In the genomic region with DNA sequence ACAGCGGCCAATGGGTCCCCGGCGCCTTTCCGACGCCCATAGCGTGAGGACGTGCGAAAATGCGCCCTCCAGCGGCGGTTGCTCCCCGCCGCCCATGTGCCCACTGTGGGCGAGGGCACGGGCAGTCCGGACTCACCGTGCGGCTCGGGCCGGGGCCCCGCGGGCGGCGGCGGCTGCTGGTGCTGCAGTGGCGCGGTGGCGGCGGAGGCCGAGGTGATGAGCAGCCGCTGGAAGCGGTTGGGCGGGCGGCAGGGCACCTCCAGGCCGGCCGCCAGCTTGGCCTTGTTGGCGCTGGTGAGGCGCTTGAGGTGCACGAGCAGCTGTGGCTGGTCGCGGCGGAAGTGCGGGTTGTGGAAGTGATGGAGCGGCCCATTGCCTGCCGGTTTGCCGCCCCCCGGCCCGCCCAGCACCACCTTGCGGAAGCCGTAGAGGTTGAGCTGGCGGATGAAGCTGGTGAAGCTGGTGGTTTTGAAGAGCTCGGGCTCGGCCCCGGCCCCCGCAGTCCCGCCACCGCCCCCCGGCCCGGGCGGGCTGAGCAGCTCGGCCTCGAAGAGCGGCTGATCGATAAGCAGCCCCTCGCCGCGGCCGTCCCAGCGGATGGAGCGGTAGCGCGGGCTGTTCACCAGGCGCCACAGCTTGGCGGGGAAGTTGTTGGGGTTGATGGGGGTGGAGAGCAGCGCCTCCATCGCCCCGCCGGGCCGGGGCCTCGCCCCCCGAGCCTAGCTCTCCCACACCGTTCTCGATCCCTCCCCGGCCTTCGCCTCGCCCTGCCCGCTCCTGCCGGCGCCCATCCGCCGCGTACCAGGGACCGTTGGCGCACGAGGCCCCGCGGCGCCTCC, we compare ENCODE assay signal across 1 cellular context.
TF ChIP-seq lines count a peak whose summit lies in the region.

A gene with protein sequence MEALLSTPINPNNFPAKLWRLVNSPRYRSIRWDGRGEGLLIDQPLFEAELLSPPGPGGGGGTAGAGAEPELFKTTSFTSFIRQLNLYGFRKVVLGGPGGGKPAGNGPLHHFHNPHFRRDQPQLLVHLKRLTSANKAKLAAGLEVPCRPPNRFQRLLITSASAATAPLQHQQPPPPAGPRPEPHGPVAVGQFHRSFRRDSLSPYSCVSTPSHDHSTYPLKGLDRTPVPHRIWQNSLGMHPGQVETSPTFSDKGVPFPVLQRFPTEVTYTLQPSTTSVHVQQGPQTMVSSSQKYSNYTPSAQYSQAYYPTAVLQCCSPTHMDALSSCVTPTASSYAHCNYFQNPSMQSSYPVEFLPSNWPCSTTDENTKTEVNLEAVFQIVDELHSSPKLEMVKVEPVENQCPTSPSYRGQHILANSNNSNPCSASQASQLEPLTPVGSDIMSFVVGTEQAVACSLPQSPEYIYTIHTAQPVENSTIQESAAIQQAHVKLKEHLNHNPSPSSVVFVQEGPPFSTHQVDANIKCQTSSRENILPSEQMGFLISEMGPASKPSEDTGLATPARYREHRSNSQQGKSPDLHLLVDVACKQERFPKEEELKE (minus strand): TSS at position 820 of the 839 bp plus-strand sequence. CDS start 134 bp downstream, at position 686.

TF ChIP-seq in HepG2, 621 proteins besides CTCF, POLR2A, EP300 and RAD21 (continued from another document):
- TF ChIP-seq, protein P1, sequence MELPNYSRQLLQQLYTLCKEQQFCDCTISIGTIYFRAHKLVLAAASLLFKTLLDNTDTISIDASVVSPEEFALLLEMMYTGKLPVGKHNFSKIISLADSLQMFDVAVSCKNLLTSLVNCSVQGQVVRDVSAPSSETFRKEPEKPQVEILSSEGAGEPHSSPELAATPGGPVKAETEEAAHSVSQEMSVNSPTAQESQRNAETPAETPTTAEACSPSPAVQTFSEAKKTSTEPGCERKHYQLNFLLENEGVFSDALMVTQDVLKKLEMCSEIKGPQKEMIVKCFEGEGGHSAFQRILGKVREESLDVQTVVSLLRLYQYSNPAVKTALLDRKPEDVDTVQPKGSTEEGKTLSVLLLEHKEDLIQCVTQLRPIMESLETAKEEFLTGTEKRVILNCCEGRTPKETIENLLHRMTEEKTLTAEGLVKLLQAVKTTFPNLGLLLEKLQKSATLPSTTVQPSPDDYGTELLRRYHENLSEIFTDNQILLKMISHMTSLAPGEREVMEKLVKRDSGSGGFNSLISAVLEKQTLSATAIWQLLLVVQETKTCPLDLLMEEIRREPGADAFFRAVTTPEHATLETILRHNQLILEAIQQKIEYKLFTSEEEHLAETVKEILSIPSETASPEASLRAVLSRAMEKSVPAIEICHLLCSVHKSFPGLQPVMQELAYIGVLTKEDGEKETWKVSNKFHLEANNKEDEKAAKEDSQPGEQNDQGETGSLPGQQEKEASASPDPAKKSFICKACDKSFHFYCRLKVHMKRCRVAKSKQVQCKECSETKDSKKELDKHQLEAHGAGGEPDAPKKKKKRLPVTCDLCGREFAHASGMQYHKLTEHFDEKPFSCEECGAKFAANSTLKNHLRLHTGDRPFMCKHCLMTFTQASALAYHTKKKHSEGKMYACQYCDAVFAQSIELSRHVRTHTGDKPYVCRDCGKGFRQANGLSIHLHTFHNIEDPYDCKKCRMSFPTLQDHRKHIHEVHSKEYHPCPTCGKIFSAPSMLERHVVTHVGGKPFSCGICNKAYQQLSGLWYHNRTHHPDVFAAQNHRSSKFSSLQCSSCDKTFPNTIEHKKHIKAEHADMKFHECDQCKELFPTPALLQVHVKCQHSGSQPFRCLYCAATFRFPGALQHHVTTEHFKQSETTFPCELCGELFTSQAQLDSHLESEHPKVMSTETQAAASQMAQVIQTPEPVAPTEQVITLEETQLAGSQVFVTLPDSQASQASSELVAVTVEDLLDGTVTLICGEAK (IDR thresholded peaks at IDR 0.05), result no peak
- TF ChIP-seq, protein P1 (CRISPR knock-in tag; IDR thresholded peaks at IDR 0.05), result no peak
